15 cellular contexts compared by ENCODE assay signal in the genomic region with DNA sequence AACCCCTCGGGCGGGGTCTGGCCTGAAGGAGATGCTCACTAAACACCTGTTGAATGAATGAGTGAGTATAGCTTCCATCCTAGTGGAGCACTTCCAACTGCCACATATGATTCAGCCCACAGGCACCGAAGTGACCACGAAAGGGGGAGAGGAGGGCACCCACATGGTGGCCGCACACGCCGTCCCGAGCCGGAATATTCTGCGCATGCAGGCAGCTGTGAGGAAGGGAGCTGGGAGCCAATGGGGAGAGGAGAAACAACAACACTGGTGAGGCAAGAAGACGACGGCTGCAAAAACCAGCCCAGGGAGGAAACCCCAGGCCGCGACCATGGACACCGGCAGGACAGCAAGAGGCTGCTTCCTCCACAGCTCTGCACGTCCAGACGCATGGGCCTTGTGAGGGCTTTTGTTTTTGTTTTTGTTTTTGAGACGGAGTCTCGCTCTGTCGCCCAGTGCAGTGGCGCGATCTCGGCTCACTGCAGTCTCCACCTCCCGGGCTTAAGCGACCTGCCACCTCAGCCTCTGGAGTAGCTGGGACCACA.
DNase-seq lines count a peak whose midpoint lies in the region; ATAC-seq, FAIRE-seq and TF ChIP-seq lines count a peak whose summit lies in the region.
"Had no signal": no experiment of that assay in that cellular context is flagged by ENCODE, and none has a peak within 500 bp of the region (broad histone marks: within the 10 kb centered on the region; RNA-seq: fewer than 3 reads in every experiment).

No MANE protein-coding gene starts in this region.

- DNase-seq in right cardiac atrium, result peak in 2 of 3 donors; percentile 38 to 44
- no peak for DNase-seq in Right ventricle myocardium superior
- DNase-seq in myocyte (ENCODE audit: low read depth), result peak; percentile 81
- DNase-seq in osteoblast (ENCODE audit: insufficient read length, low spot score, missing footprints), result peak; percentile 76
- DNase-seq in HepG2 (ENCODE audit: low spot score), result no peak
- DNase-seq in breast epithelium (ENCODE audit: low spot score in 2 of 2), result no peak
- no peak for DNase-seq in NCI-H2107 (lab: John Stamatoyannopoulos, UW)
- DNase-seq: 8988T; ACHN; CD4-positive, CD25-positive, alpha-beta regulatory T cell; DMS53; GF-D8 had no signal

- H3K9ac ChIP-seq in HepG2 (ENCODE audit: insufficient read depth, low read depth, low read length), result no peak overlapping the region
- H3K9ac ChIP-seq: BLaER1 treated with 17β-estradiol and CSF1 and Interleukin-3, amounts not matched to agents 10 nM and 100 nM had no signal

- CTCF ChIA-PET in HepG2 (lab: Yijun Ruan, JAX; ENCODE audit: low intra/inter-chr PET ratio, low total read pairs), result no interaction called here

- TF ChIP-seq EP300 in HepG2 (IDR thresholded peaks at IDR 0.05; ENCODE audit: low read depth in 2 of 2, low read length in 2 of 2), result no peak
- no peak for TF ChIP-seq EP300 in HepG2 (CRISPR knock-in tag; IDR thresholded peaks at IDR 0.05; ENCODE audit: borderline replicate concordance)

- 95% methylated on average over 25 of the region's 25 CpGs for whole genome bisulfite sequencing in right cardiac atrium
- 95% methylated on average over 25 of the region's 25 CpGs for WGBS in HepG2 (ENCODE audit: low lambda C conversion rate)

- TF ChIP-seq POLR2A in HepG2 (IDR thresholded peaks at IDR 0.05; ENCODE audit: insufficient read depth in 1 of 2, low read depth in 2 of 2, low read length in 2 of 2) (no peak), breast epithelium (IDR thresholded peaks at IDR 0.05) (no peak)

- no peak for ATAC-seq in right cardiac atrium
- no peak for ATAC-seq in Right ventricle myocardium superior (ENCODE audit: poor library complexity)
- no peak for ATAC-seq in HepG2
- ATAC-seq: HCT116 had no signal

- in situ Hi-C loops in HepG2 (cut with HindIII; ENCODE audit: extremely low pct_ligation_motif_present, low pct_unique_long_range_greater_than_20kb), result no loop called here

- no peak for FAIRE-seq in HepG2 (lab: Jason Lieb, UNC)
- FAIRE-seq: H54 had no signal

- POLR2A ChIA-PET in HepG2 (lab: Yijun Ruan, JAX), result no interaction called here

- H3K27ac ChIP-seq in right cardiac atrium (ENCODE audit: low read length) (no peak overlapping the region), osteoblast (ENCODE audit: low read depth, low read length) (no peak overlapping the region), HepG2 (ENCODE audit: extremely low read length, insufficient read depth, low read length) (no peak overlapping the region), breast epithelium (no peak overlapping the region)
- H3K27ac ChIP-seq: BLaER1 treated with 17β-estradiol and CSF1 and Interleukin-3, amounts not matched to agents 10 nM and 100 nM had no signal

- H3K79me2 ChIP-seq in osteoblast (ENCODE audit: insufficient read depth, low read length) (no peaks in the 10 kb centered on the region), HepG2 (ENCODE audit: insufficient read depth, low read length) (no peaks in the 10 kb centered on the region)

- H3K4me1 ChIP-seq in right cardiac atrium (ENCODE audit: control insufficient read depth, insufficient read depth, low read length), result peaks cover 2% of the 10 kb centered on the region
- H3K4me1 ChIP-seq in osteoblast (ENCODE audit: insufficient read depth, low read length), result no peaks in the 10 kb centered on the region
- no peaks in the 10 kb centered on the region for H3K4me1 ChIP-seq in HepG2 (ENCODE audit: insufficient read depth, low read length)
- H3K4me1 ChIP-seq in breast epithelium, result no peaks in the 10 kb centered on the region

- H3K4me3 ChIP-seq in right cardiac atrium (ENCODE audit: low read length), result no peak overlapping the region
- H3K4me3 ChIP-seq in osteoblast (ENCODE audit: insufficient read depth, low read length), result no peak overlapping the region
- H3K4me3 ChIP-seq in HepG2 (replicated peaks in 1 of 3; ENCODE audit: insufficient read depth in 1 of 3, low read depth in 2 of 3, low read length in 3 of 3), result no peak overlapping the region
- no peak overlapping the region for H3K4me3 ChIP-seq in breast epithelium
- H3K4me3 ChIP-seq: BLaER1 treated with 17β-estradiol and CSF1 and Interleukin-3, amounts not matched to agents 10 nM and 100 nM had no signal

- no peak overlapping the region for H3K4me2 ChIP-seq in osteoblast (ENCODE audit: insufficient read depth, low read length)
- no peak overlapping the region for H3K4me2 ChIP-seq in HepG2 (ENCODE audit: low read depth, low read length)
- H3K4me2 ChIP-seq: BLaER1 treated with 17β-estradiol and CSF1 and Interleukin-3, amounts not matched to agents 10 nM and 100 nM had no signal

- H3K36me3 ChIP-seq in osteoblast (ENCODE audit: insufficient read depth, low read length) (no peaks in the 10 kb centered on the region), HepG2 (replicated peaks in 1 of 2; ENCODE audit: control insufficient read depth in 1 of 2, insufficient read depth in 2 of 2, low read length in 2 of 2) (peaks cover 0 to 2% of the 10 kb centered on the region in 2 experiments; a peak in 1 of 5 replicates), breast epithelium (no peaks in the 10 kb centered on the region)

- no peaks in the 10 kb centered on the region for H4K20me1 ChIP-seq in osteoblast (ENCODE audit: insufficient read depth, low read length)
- H4K20me1 ChIP-seq in HepG2 (ENCODE audit: insufficient read depth, low read length), result no peaks in the 10 kb centered on the region; the same call in 1 of the 2 replicates

- H3K27me3 ChIP-seq in right cardiac atrium (ENCODE audit: control insufficient read depth, insufficient read depth) (no peaks in the 10 kb centered on the region), osteoblast (ENCODE audit: insufficient read depth, low read length) (no peaks in the 10 kb centered on the region), HepG2 (ENCODE audit: control insufficient read depth in 1 of 2, insufficient read depth in 2 of 2, low read length in 2 of 2) (no peaks in the 10 kb centered on the region), breast epithelium (no peaks in the 10 kb centered on the region)
- H3K27me3 ChIP-seq: BLaER1 treated with 17β-estradiol and CSF1 and Interleukin-3, amounts not matched to agents 10 nM and 100 nM had no signal

- H2AFZ ChIP-seq in osteoblast (ENCODE audit: low read length) (no peak overlapping the region), HepG2 (ENCODE audit: low read length) (no peak overlapping the region)

- H3K9me3 ChIP-seq in right cardiac atrium (ENCODE audit: control insufficient read depth, low read length) (no peaks in the 10 kb centered on the region), osteoblast (ENCODE audit: low read depth, low read length) (no peaks in the 10 kb centered on the region), HepG2 (ENCODE audit: low read length) (no peaks in the 10 kb centered on the region), breast epithelium (no peaks in the 10 kb centered on the region)

- no peak for TF ChIP-seq RAD21 in HepG2 (CRISPR knock-in tag; IDR thresholded peaks at IDR 0.05)

- no TSS peak for BruUV-seq in HepG2 (replicated peaks; lab: Mats Ljungman, UMichigan)

- intact Hi-C loops in right cardiac atrium (cut with DNase I), result loop anchor here in 3 of 4 donors (10.0 kb wide), 2 partner anchors 135 to 145 kb away; a partner anchor contains a TSS
- intact Hi-C loops in Right ventricle myocardium superior (cut with DNase I), result no loop called here
- intact Hi-C loops in HepG2 (cut with micrococcal nuclease; ENCODE audit: unreplicated experiment), result no loop called here
- intact Hi-C loops in breast epithelium (cut with DNase I; ENCODE audit: low total_unique reads), result no loop called here

- TF ChIP-seq CTCF in osteoblast (IDR thresholded peaks at IDR 0.05; ENCODE audit: extremely low read depth, low read depth, low read length) (no peak), HepG2 (CRISPR knock-in tag; IDR thresholded peaks at IDR 0.05) (no peak), breast epithelium (IDR thresholded peaks at IDR 0.05) (no peak)

TF ChIP-seq in HepG2, 621 proteins besides CTCF, POLR2A, EP300 and RAD21:
- TF ChIP-seq ZNF841 (CRISPR knock-in tag; IDR thresholded peaks at IDR 0.05; ENCODE audit: borderline replicate concordance) (no peak), CENPT (CRISPR knock-in tag; IDR thresholded peaks at IDR 0.05; ENCODE audit: low read depth) (no peak), PCBP2 (optimal IDR thresholded peaks at IDR 0.05; ENCODE audit: low read depth, low read length, poor library complexity, severe bottlenecking) (no peak), ZNF761 (CRISPR knock-in tag; conservative IDR thresholded peaks at IDR 0.05) (no peak), NFKB2 (CRISPR knock-in tag; IDR thresholded peaks at IDR 0.05; ENCODE audit: borderline replicate concordance) (no peak)
- TF ChIP-seq, protein P1, sequence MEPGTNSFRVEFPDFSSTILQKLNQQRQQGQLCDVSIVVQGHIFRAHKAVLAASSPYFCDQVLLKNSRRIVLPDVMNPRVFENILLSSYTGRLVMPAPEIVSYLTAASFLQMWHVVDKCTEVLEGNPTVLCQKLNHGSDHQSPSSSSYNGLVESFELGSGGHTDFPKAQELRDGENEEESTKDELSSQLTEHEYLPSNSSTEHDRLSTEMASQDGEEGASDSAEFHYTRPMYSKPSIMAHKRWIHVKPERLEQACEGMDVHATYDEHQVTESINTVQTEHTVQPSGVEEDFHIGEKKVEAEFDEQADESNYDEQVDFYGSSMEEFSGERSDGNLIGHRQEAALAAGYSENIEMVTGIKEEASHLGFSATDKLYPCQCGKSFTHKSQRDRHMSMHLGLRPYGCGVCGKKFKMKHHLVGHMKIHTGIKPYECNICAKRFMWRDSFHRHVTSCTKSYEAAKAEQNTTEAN (CRISPR knock-in tag; conservative IDR thresholded peaks at IDR 0.05), result no peak

Comparison
In these comparisons a context has a peak if more than half of its experiments do, and no peak if none do; other contexts are left out.
1. DNase-seq: peak in right cardiac atrium (2 of 3), myocyte (single experiment) and osteoblast (single experiment); none in Right ventricle myocardium superior (single experiment), HepG2 (single experiment), breast epithelium (0 of 2) and NCI-H2107 (single experiment).
2. intact Hi-C loops: an anchor here in right cardiac atrium (10.0 kb wide); none called in Right ventricle myocardium superior, HepG2 and breast epithelium.